In the genomic region with DNA sequence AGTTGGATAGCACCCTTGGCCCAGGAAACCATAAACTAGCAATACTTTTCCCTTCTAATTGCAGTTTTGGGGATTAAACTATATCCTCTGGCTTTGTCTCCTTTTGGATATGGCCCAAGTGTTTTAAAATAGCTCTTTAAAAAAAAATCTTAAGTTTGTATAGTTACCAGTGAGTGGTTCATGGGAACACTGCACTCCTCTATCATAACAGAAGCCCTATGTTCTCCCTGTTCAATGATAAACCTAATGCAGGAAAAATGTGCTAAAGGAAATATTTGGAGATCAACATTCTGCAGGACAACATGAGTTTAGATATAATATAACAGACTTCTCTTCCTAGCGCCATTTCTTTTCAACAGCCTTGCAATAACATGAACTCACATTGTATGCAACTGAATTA, we compare ENCODE assay signal across 1 cellular context.
TF ChIP-seq lines count a peak whose summit lies in the region.

No MANE protein-coding gene starts in this region.

TF ChIP-seq in GM12878, 131 proteins besides CTCF, POLR2A, EP300 and RAD21:
- TF ChIP-seq BHLHE40 (IDR thresholded peaks at IDR 0.05; ENCODE audit: borderline replicate concordance in 1 of 2, low read depth in 2 of 2, low read length in 1 of 2) = no peak
- TF ChIP-seq CHD2 (IDR thresholded peaks at IDR 0.05; ENCODE audit: borderline replicate concordance, low read depth, low read length) = no peak
- TF ChIP-seq MYB (IDR thresholded peaks at IDR 0.05; ENCODE audit: borderline replicate concordance, low read depth, low read length) = no peak
- TF ChIP-seq, protein P1, sequence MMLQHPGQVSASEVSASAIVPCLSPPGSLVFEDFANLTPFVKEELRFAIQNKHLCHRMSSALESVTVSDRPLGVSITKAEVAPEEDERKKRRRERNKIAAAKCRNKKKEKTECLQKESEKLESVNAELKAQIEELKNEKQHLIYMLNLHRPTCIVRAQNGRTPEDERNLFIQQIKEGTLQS (IDR thresholded peaks at IDR 0.05; ENCODE audit: borderline replicate concordance, extremely low read depth, low read depth, low read length) = no peak
- no peak for TF ChIP-seq KLF5 (IDR thresholded peaks at IDR 0.05; ENCODE audit: partially characterized antibody)
- TF ChIP-seq NR2F1 (conservative IDR thresholded peaks at IDR 0.05) = no peak
- TF ChIP-seq TBL1XR1 (IDR thresholded peaks at IDR 0.05; ENCODE audit: low read depth, low read length) = no peak
- TF ChIP-seq, protein P2, sequence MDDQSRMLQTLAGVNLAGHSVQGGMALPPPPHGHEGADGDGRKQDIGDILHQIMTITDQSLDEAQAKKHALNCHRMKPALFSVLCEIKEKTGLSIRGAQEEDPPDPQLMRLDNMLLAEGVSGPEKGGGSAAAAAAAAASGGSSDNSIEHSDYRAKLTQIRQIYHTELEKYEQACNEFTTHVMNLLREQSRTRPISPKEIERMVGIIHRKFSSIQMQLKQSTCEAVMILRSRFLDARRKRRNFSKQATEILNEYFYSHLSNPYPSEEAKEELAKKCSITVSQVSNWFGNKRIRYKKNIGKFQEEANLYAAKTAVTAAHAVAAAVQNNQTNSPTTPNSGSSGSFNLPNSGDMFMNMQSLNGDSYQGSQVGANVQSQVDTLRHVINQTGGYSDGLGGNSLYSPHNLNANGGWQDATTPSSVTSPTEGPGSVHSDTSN (IDR thresholded peaks at IDR 0.05; ENCODE audit: insufficient replicate concordance, low read depth, low read length) = no peak
- TF ChIP-seq CHD1 (IDR thresholded peaks at IDR 0.05; ENCODE audit: low read depth, low read length) = no peak
- TF ChIP-seq NR2C2 (IDR thresholded peaks at IDR 0.05; ENCODE audit: borderline replicate concordance, control insufficient read depth, insufficient read length, low read depth) = no peak
- TF ChIP-seq, protein P3, sequence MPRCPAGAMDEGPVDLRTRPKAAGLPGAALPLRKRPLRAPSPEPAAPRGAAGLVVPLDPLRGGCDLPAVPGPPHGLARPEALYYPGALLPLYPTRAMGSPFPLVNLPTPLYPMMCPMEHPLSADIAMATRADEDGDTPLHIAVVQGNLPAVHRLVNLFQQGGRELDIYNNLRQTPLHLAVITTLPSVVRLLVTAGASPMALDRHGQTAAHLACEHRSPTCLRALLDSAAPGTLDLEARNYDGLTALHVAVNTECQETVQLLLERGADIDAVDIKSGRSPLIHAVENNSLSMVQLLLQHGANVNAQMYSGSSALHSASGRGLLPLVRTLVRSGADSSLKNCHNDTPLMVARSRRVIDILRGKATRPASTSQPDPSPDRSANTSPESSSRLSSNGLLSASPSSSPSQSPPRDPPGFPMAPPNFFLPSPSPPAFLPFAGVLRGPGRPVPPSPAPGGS (IDR thresholded peaks at IDR 0.05; ENCODE audit: borderline replicate concordance, insufficient read depth, low read depth, low read length, poor library complexity, severe bottlenecking) = no peak
- no peak for TF ChIP-seq PML (IDR thresholded peaks at IDR 0.05; ENCODE audit: low read length)
- no peak for TF ChIP-seq EGR1 (IDR thresholded peaks at IDR 0.05; ENCODE audit: borderline replicate concordance in 1 of 2, low read depth in 2 of 2, low read length in 2 of 2)
- TF ChIP-seq, protein P4, sequence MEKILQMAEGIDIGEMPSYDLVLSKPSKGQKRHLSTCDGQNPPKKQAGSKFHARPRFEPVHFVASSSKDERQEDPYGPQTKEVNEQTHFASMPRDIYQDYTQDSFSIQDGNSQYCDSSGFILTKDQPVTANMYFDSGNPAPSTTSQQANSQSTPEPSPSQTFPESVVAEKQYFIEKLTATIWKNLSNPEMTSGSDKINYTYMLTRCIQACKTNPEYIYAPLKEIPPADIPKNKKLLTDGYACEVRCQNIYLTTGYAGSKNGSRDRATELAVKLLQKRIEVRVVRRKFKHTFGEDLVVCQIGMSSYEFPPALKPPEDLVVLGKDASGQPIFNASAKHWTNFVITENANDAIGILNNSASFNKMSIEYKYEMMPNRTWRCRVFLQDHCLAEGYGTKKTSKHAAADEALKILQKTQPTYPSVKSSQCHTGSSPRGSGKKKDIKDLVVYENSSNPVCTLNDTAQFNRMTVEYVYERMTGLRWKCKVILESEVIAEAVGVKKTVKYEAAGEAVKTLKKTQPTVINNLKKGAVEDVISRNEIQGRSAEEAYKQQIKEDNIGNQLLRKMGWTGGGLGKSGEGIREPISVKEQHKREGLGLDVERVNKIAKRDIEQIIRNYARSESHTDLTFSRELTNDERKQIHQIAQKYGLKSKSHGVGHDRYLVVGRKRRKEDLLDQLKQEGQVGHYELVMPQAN (conservative IDR thresholded peaks at IDR 0.05) = no peak
- TF ChIP-seq, protein P5, sequence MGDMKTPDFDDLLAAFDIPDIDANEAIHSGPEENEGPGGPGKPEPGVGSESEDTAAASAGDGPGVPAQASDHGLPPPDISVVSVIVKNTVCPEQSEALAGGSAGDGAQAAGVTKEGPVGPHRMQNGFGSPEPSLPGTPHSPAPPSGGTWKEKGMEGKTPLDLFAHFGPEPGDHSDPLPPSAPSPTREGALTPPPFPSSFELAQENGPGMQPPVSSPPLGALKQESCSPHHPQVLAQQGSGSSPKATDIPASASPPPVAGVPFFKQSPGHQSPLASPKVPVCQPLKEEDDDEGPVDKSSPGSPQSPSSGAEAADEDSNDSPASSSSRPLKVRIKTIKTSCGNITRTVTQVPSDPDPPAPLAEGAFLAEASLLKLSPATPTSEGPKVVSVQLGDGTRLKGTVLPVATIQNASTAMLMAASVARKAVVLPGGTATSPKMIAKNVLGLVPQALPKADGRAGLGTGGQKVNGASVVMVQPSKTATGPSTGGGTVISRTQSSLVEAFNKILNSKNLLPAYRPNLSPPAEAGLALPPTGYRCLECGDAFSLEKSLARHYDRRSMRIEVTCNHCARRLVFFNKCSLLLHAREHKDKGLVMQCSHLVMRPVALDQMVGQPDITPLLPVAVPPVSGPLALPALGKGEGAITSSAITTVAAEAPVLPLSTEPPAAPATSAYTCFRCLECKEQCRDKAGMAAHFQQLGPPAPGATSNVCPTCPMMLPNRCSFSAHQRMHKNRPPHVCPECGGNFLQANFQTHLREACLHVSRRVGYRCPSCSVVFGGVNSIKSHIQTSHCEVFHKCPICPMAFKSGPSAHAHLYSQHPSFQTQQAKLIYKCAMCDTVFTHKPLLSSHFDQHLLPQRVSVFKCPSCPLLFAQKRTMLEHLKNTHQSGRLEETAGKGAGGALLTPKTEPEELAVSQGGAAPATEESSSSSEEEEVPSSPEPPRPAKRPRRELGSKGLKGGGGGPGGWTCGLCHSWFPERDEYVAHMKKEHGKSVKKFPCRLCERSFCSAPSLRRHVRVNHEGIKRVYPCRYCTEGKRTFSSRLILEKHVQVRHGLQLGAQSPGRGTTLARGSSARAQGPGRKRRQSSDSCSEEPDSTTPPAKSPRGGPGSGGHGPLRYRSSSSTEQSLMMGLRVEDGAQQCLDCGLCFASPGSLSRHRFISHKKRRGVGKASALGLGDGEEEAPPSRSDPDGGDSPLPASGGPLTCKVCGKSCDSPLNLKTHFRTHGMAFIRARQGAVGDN (IDR thresholded peaks at IDR 0.05) = no peak
- TF ChIP-seq TARDBP (IDR thresholded peaks at IDR 0.05; ENCODE audit: borderline replicate concordance) = no peak
- TF ChIP-seq, protein P6, sequence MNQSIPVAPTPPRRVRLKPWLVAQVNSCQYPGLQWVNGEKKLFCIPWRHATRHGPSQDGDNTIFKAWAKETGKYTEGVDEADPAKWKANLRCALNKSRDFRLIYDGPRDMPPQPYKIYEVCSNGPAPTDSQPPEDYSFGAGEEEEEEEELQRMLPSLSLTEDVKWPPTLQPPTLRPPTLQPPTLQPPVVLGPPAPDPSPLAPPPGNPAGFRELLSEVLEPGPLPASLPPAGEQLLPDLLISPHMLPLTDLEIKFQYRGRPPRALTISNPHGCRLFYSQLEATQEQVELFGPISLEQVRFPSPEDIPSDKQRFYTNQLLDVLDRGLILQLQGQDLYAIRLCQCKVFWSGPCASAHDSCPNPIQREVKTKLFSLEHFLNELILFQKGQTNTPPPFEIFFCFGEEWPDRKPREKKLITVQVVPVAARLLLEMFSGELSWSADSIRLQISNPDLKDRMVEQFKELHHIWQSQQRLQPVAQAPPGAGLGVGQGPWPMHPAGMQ (IDR thresholded peaks at IDR 0.05; ENCODE audit: borderline replicate concordance) = no peak
- no peak for TF ChIP-seq JUNB (IDR thresholded peaks at IDR 0.05)
- TF ChIP-seq, protein P7, sequence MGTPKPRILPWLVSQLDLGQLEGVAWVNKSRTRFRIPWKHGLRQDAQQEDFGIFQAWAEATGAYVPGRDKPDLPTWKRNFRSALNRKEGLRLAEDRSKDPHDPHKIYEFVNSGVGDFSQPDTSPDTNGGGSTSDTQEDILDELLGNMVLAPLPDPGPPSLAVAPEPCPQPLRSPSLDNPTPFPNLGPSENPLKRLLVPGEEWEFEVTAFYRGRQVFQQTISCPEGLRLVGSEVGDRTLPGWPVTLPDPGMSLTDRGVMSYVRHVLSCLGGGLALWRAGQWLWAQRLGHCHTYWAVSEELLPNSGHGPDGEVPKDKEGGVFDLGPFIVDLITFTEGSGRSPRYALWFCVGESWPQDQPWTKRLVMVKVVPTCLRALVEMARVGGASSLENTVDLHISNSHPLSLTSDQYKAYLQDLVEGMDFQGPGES (IDR thresholded peaks at IDR 0.05) = no peak
